Comparison of ENCODE assay signal across 1 cellular context in genomic region chr7:26275213-26275612, GRCh38.
TF ChIP-seq lines count a peak whose summit lies in the region.

No MANE protein-coding gene starts in this region.

TF ChIP-seq in K562, 482 proteins besides CTCF, POLR2A, EP300 and RAD21 (continued from another document):
- TF ChIP-seq, protein P1, sequence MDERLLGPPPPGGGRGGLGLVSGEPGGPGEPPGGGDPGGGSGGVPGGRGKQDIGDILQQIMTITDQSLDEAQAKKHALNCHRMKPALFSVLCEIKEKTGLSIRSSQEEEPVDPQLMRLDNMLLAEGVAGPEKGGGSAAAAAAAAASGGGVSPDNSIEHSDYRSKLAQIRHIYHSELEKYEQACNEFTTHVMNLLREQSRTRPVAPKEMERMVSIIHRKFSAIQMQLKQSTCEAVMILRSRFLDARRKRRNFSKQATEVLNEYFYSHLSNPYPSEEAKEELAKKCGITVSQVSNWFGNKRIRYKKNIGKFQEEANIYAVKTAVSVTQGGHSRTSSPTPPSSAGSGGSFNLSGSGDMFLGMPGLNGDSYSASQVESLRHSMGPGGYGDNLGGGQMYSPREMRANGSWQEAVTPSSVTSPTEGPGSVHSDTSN (CRISPR knock-in tag; IDR thresholded peaks at IDR 0.05; ENCODE audit: low read depth): no peak
- TF ChIP-seq, protein P1 (tag; conservative IDR thresholded peaks at IDR 0.05; ENCODE audit: low read depth): 0 out of 2 replicates have a peak, but pooled peaks have one; percentile 37
